Comparison of ENCODE assay signal across 23 cellular contexts in genomic region chr9:31870276-31870675, GRCh38.
"Had no signal": no experiment of that assay in that cellular context is flagged by ENCODE, and none has a peak within 500 bp of the region (broad histone marks: within the 10 kb centered on the region; RNA-seq: fewer than 3 reads in every experiment).

No MANE protein-coding gene starts in this region.

- H3K9me3 ChIP-seq: colonic mucosa, gastrocnemius medialis had no signal

- H3K27me3 ChIP-seq: colonic mucosa, dorsolateral prefrontal cortex, esophagus squamous epithelium, foreskin keratinocyte, gastrocnemius medialis, gastroesophageal sphincter, heart left ventricle, heart right ventricle had no signal

- H3K4me3 ChIP-seq: colonic mucosa, coronary artery, dorsolateral prefrontal cortex, esophagus muscularis mucosa, esophagus squamous epithelium, gastrocnemius medialis, gastroesophageal sphincter, heart left ventricle, heart right ventricle had no signal

- H3K36me3 ChIP-seq: colonic mucosa, esophagus muscularis mucosa, esophagus squamous epithelium, gastrocnemius medialis, gastroesophageal sphincter, heart left ventricle, heart right ventricle had no signal

- DNase-seq: colonic mucosa; cortex of kidney; dermis blood vessel endothelial cell; dorsolateral prefrontal cortex; effector CD4-positive, alpha-beta T cell; effector CD8-positive, alpha-beta T cell; effector memory CD4-positive, alpha-beta T cell; effector memory CD8-positive, alpha-beta T cell; endodermal cell; erythroblast; esophagus squamous epithelium; foreskin fibroblast; foreskin keratinocyte; foreskin melanocyte; gastrocnemius medialis; glutamatergic neuron; head of caudate nucleus; heart left ventricle; heart right ventricle had no signal

- H3K27ac ChIP-seq: colonic mucosa, coronary artery, dorsolateral prefrontal cortex, epithelial cell of prostate, esophagus muscularis mucosa, esophagus squamous epithelium, foreskin keratinocyte, gastrocnemius medialis, gastroesophageal sphincter, heart left ventricle, heart right ventricle had no signal
